9 cellular contexts compared by ENCODE assay signal in the genomic region with DNA sequence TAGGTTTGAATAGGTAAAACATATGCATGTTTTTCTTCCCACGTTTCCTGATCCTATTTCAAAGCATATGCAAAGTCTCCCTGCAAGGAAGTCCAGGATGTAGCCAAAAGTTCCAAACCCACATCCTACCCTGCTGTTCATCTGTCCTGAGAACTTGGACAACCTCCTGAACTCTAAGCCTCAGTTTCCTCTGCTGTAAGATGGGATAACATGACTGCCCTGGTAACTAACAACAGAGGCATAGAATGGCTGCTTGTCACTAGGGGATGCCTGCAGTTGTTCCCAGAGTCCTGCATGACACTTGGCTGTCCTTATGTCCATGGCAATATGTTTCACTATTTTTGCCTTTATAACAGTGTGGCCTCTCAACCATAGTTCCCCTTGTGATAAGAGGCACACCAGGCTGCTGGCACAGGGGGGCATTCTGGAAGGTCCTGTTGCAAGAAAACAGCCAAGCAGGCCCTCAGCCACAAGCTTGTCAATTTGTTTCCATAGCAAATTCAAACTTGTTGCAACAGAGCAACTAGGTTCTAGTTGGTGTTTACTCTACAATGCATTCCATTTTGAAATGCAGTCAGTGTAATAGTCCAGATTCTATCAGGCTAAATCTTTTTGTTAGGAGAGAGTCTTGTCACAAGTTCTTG. TPM values are rescaled to one million over a fixed set of nuclear protein-coding genes. Genes with fewer than 3 reads are reported as not detected.
DNase-seq lines count a peak whose midpoint lies in the region; ATAC-seq and TF ChIP-seq lines count a peak whose summit lies in the region.
"Had no signal": no experiment of that assay in that cellular context is flagged by ENCODE, and none has a peak within 500 bp of the region (broad histone marks: within the 10 kb centered on the region; RNA-seq: fewer than 3 reads in every experiment).

No MANE protein-coding gene starts in this region.

- peak overlapping the region in 4 of 5 donors; percentile 97 to 98 (median 98) for H3K27ac ChIP-seq in stomach

- H3K9ac ChIP-seq in iPS-15b (ENCODE audit: low read depth, low read length) = no peak overlapping the region

- ATAC-seq in activated CD4-positive, alpha-beta T cell treated with anti-CD3 and anti-CD28 coated beads for 36 hours = no peak
- ATAC-seq in activated CD8-positive, alpha-beta T cell treated with anti-CD3 and anti-CD28 coated beads, Interleukin-2, amount 10 ng/mL, durations not matched to agents 7 days and 5 days = no peak
- ATAC-seq in HG03571 (IDR thresholded peaks at IDR 0.05; ENCODE audit: unreplicated experiment) = no peak

- H3K27me3 ChIP-seq in iPS-15b (ENCODE audit: control insufficient read depth, insufficient read depth, low read length) (peaks cover 4% of the 10 kb centered on the region), stomach (no peaks in the 10 kb centered on the region)

- no peak for TF ChIP-seq CTCF in stomach (IDR thresholded peaks at IDR 0.05)

- CTCF ChIA-PET in activated CD4-positive, alpha-beta T cell treated with anti-CD3 and anti-CD28 coated beads for 36 hours (lab: Charles Lee) = interaction anchor here (0.6 to 6.3 kb wide), 12 partner anchors 9 to 152 kb away, joined by 3 to 79 read pairs (median 4); a partner anchor contains a TSS
- CTCF ChIA-PET in activated CD8-positive, alpha-beta T cell treated with anti-CD3 and anti-CD28 coated beads, Interleukin-2, amount 10 ng/mL, durations not matched to agents 7 days and 5 days (lab: Charles Lee) = interaction anchor here (0.9 to 4.5 kb wide), 10 partner anchors 12 to 138 kb away, joined by 3 to 90 read pairs (median 6); a partner anchor contains a TSS

- no peak for TF ChIP-seq POLR2A in stomach (IDR thresholded peaks at IDR 0.05)

- peak overlapping the region; percentile 99 for H3K4me3 ChIP-seq in iPS-15b (ENCODE audit: low read depth, low read length)
- H3K4me3 ChIP-seq in stomach = peak overlapping the region in 3 of 4 donors; percentile 79 to 92 (median 84)

- no peaks in the 10 kb centered on the region for H3K27me3 Mint-ChIP-seq in activated CD4-positive, alpha-beta T cell treated with anti-CD3 and anti-CD28 coated beads for 36 hours
- no peaks in the 10 kb centered on the region for H3K27me3 Mint-ChIP-seq in activated CD8-positive, alpha-beta T cell treated with anti-CD3 and anti-CD28 coated beads, Interleukin-2, amount 10 ng/mL, durations not matched to agents 7 days and 5 days (ENCODE audit: low read depth)

- no peak for TF ChIP-seq EP300 in stomach (IDR thresholded peaks at IDR 0.05)

- intact Hi-C loops in activated CD4-positive, alpha-beta T cell treated with anti-CD3 and anti-CD28 coated beads for 36 hours (cut with DNase I, micrococcal nuclease) = no loop called here
- intact Hi-C loops in stomach (cut with DNase I; ENCODE audit: low total_unique reads) = no loop called here

- peak overlapping the region; percentile 80 for H3K27ac Mint-ChIP-seq in activated CD4-positive, alpha-beta T cell treated with anti-CD3 and anti-CD28 coated beads for 36 hours
- H3K27ac Mint-ChIP-seq in activated CD8-positive, alpha-beta T cell treated with anti-CD3 and anti-CD28 coated beads, Interleukin-2, amount 10 ng/mL, durations not matched to agents 7 days and 5 days = peak overlapping the region; percentile 62

- peaks cover 6% of the 10 kb centered on the region for H3K36me3 ChIP-seq in iPS-15b (ENCODE audit: control insufficient read depth, insufficient read depth, low read length)
- no peaks in the 10 kb centered on the region for H3K36me3 ChIP-seq in stomach

- H3K4me1 Mint-ChIP-seq in activated CD4-positive, alpha-beta T cell treated with anti-CD3 and anti-CD28 coated beads for 36 hours = peaks cover 25% of the 10 kb centered on the region
- peaks cover 28% of the 10 kb centered on the region for H3K4me1 Mint-ChIP-seq in activated CD8-positive, alpha-beta T cell treated with anti-CD3 and anti-CD28 coated beads, Interleukin-2, amount 10 ng/mL, durations not matched to agents 7 days and 5 days (ENCODE audit: low read depth)

- H3K4me1 ChIP-seq in iPS-15b (ENCODE audit: control insufficient read depth, insufficient read depth, low read length) (peaks cover 26% of the 10 kb centered on the region), stomach (peaks cover 32 to 48% (median 40%) of the 10 kb centered on the region in 4 donors)

- POLR2A ChIA-PET in activated CD4-positive, alpha-beta T cell treated with anti-CD3 and anti-CD28 coated beads for 36 hours (lab: Charles Lee) = interaction anchor here (0.7 to 2.8 kb wide), 5 partner anchors 9 to 332 kb away, joined by 3 to 26 read pairs (median 20); a partner anchor contains a TSS
- POLR2A ChIA-PET in activated CD8-positive, alpha-beta T cell treated with anti-CD3 and anti-CD28 coated beads, Interleukin-2, amount 10 ng/mL, durations not matched to agents 7 days and 5 days (lab: Charles Lee) = interaction anchor here (1.6 to 4.1 kb wide), 4 partner anchors 8 to 25 kb away, joined by 4 to 61 read pairs (median 34); a partner anchor contains a TSS

- H3K9me3 ChIP-seq in iPS-15b (ENCODE audit: control insufficient read depth, insufficient read depth, low read length) (no peaks in the 10 kb centered on the region), stomach (no peaks in the 10 kb centered on the region)

- DNase-seq in activated CD4-positive, alpha-beta T cell treated with anti-CD3 and anti-CD28 coated beads for 36 hours = no peak
- no peak for DNase-seq in activated CD4-positive, alpha-beta T cell treated with anti-CD3 and anti-CD28 coated beads, Interleukin-2, amount 50 U/mL, for 1 hour
- no peak for DNase-seq in activated CD8-positive, alpha-beta T cell treated with anti-CD3 and anti-CD28 coated beads, Interleukin-2, amount 10 ng/mL, durations not matched to agents 7 days and 5 days
- DNase-seq in stomach = no peak
- DNase-seq in SW 1271 (lab: John Stamatoyannopoulos, UW) = no peak
- DNase-seq in activated CD4-positive, alpha-beta T cell treated with anti-CD3 and anti-CD28 coated beads, Interleukin-2, amount 50 U/mL, for 48 hours = no peak
- DNase-seq: DMS 273 treated with DMSO at 0.1 percent for 48 hours had no signal

- WGBS in stomach, 5 donors = 7 to 23% (median 15%) methylated on average over 1 of the region's 1 CpG

- H3K9me3 Mint-ChIP-seq in activated CD4-positive, alpha-beta T cell treated with anti-CD3 and anti-CD28 coated beads for 36 hours (ENCODE audit: low read depth) = no peaks in the 10 kb centered on the region
- H3K9me3 Mint-ChIP-seq in activated CD8-positive, alpha-beta T cell treated with anti-CD3 and anti-CD28 coated beads, Interleukin-2, amount 10 ng/mL, durations not matched to agents 7 days and 5 days (ENCODE audit: insufficient read depth) = no peaks in the 10 kb centered on the region

- H3K4me3 Mint-ChIP-seq in activated CD4-positive, alpha-beta T cell treated with anti-CD3 and anti-CD28 coated beads for 36 hours = peak overlapping the region; percentile 98
- H3K4me3 Mint-ChIP-seq in activated CD8-positive, alpha-beta T cell treated with anti-CD3 and anti-CD28 coated beads, Interleukin-2, amount 10 ng/mL, durations not matched to agents 7 days and 5 days = peak overlapping the region; percentile 96

- H3K36me3 Mint-ChIP-seq in activated CD4-positive, alpha-beta T cell treated with anti-CD3 and anti-CD28 coated beads for 36 hours (ENCODE audit: low read depth) = peaks cover 28% of the 10 kb centered on the region
- H3K36me3 Mint-ChIP-seq in activated CD8-positive, alpha-beta T cell treated with anti-CD3 and anti-CD28 coated beads, Interleukin-2, amount 10 ng/mL, durations not matched to agents 7 days and 5 days (ENCODE audit: low read depth) = peaks cover 28% of the 10 kb centered on the region

RNA-seq across cellular contexts. Expression of a gene that starts 1.5 kb away (rescaled TPM):
- total RNA-seq in activated CD4-positive, alpha-beta T cell treated with anti-CD3 and anti-CD28 coated beads for 36 hours = 100 to 1,000 TPM; 312 to 358 TPM
- total RNA-seq in activated CD8-positive, alpha-beta T cell treated with anti-CD3 and anti-CD28 coated beads, Interleukin-2, amount 10 ng/mL, durations not matched to agents 7 days and 5 days = 100 to 1,000 TPM; 261 to 264 TPM
- 100 to 1,000 TPM in 4 of 5 donors, 10 to 100 TPM in 1; 81.7 to 214 (median 163) TPM for total RNA-seq in stomach
- 100 to 1,000 TPM; 114 to 165 (median 144) TPM for polyA plus RNA-seq in stomach

RNA-seq across cellular contexts. Expression of a gene that starts 12.1 kb away (rescaled TPM):
- 10 to 100 TPM; 81.9 to 89.7 TPM for total RNA-seq in activated CD4-positive, alpha-beta T cell treated with anti-CD3 and anti-CD28 coated beads for 36 hours
- total RNA-seq in activated CD8-positive, alpha-beta T cell treated with anti-CD3 and anti-CD28 coated beads, Interleukin-2, amount 10 ng/mL, durations not matched to agents 7 days and 5 days = 10 to 100 TPM; 59.8 to 62.6 TPM
- total RNA-seq in stomach = 10 to 100 TPM; 15.6 to 56.8 (median 33.3) TPM
- 100 to 1,000 TPM in 2 of 3 donors, 10 to 100 TPM in 1; 91.6 to 113 (median 111) TPM for polyA plus RNA-seq in stomach

RNA-seq across cellular contexts. Expression of a gene that starts 14.4 kb away (rescaled TPM):
- 100 to 1,000 TPM in 1 of 2 experiments, 10 to 100 TPM in 1; 80.4 to 110 TPM for total RNA-seq in activated CD4-positive, alpha-beta T cell treated with anti-CD3 and anti-CD28 coated beads for 36 hours
- total RNA-seq in activated CD8-positive, alpha-beta T cell treated with anti-CD3 and anti-CD28 coated beads, Interleukin-2, amount 10 ng/mL, durations not matched to agents 7 days and 5 days = 10 to 100 TPM; 71.9 to 75.5 TPM
- 10 to 100 TPM; 24.0 to 93.0 (median 76.4) TPM for total RNA-seq in stomach
- 10 to 100 TPM; 39.1 to 41.9 (median 40.1) TPM for polyA plus RNA-seq in stomach

RNA-seq across cellular contexts. Expression of a gene that starts 24.4 kb away (rescaled TPM):
- total RNA-seq in activated CD4-positive, alpha-beta T cell treated with anti-CD3 and anti-CD28 coated beads for 36 hours = 10 to 100 TPM; 48.4 to 65.2 TPM
- 10 to 100 TPM; 56.3 to 58.8 TPM for total RNA-seq in activated CD8-positive, alpha-beta T cell treated with anti-CD3 and anti-CD28 coated beads, Interleukin-2, amount 10 ng/mL, durations not matched to agents 7 days and 5 days
- 10 to 100 TPM in 3 of 5 donors, 1 to 10 TPM in 2; 4.5 to 65.5 (median 24.3) TPM for total RNA-seq in stomach
- 10 to 100 TPM in 2 of 3 donors, 1 to 10 TPM in 1; 7.5 to 12.3 (median 11.0) TPM for polyA plus RNA-seq in stomach

RNA-seq across cellular contexts. Expression of a gene that starts 24.7 kb away (rescaled TPM):
- 10 to 100 TPM; 31.0 to 40.5 TPM for total RNA-seq in activated CD4-positive, alpha-beta T cell treated with anti-CD3 and anti-CD28 coated beads for 36 hours
- 10 to 100 TPM; 30.0 to 34.0 TPM for total RNA-seq in activated CD8-positive, alpha-beta T cell treated with anti-CD3 and anti-CD28 coated beads, Interleukin-2, amount 10 ng/mL, durations not matched to agents 7 days and 5 days
- 10 to 100 TPM; 15.2 to 90.2 (median 72.4) TPM for total RNA-seq in stomach
- polyA plus RNA-seq in stomach = 10 to 100 TPM; 31.0 to 50.2 (median 43.5) TPM
